8 cellular contexts compared by ENCODE assay signal in the genomic region with DNA sequence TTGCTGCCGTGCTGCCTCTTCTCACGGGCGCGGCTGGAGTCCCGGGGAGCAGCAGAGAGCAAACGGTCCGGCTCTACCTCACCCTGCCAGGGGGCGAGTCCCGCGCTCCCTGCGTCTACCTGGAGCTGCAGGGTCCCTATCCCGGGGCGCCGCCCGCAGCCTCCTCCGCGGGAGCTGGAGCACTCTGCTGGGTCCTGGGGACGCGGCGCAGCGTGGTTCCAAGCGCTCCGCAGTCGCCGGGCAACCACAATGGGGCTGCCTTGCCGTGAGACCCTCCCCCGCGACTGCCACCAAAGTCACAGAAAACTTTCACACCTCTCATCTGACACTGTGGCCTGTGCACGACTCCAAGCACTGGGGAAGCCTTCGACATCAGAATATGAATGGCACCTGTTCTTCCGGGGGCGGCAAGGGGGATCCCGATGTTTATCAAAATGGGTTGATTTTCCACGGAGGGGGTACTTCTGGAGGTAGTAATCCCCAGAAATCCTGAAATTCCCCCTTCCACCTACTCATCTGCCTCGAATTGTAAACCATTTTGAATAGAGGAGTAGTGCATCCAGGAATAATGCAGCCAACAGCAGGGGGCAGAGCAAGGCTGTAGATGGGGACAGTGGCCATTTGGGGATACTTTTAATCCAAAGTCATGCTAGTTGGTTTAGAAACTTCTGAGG.
DNase-seq lines count a peak whose midpoint lies in the region; ATAC-seq lines count a peak whose summit lies in the region.

A gene (minus strand): TSS at position 186 of the 674 bp plus-strand sequence. CDS start 17,542 bp downstream, outside the sequence.

- peaks cover 3% of the 10 kb centered on the region for H3K9me3 ChIP-seq in neuron (ENCODE audit: low read length)

- ATAC-seq in HG02759 (IDR thresholded peaks at IDR 0.05; ENCODE audit: unreplicated experiment), result peak; percentile 47

- peak; percentile 33 for DNase-seq in activated T-cell treated with anti-CD3 and anti-CD28 coated beads for 48 hours (ENCODE audit: low read depth)
- DNase-seq in activated T-cell treated with anti-CD3 and anti-CD28 coated beads, Interleukin-2, amount 50 U/mL, for 1 hour, result no peak
- peak; percentile 74 for DNase-seq in NCI-H1694 treated with DMSO at 0.1 percent for 48 hours (lab: John Stamatoyannopoulos, UW)
- DNase-seq in activated CD8-positive, alpha-beta memory T cell treated with anti-CD3 and anti-CD28 coated beads, Interleukin-2, amount 50 U/mL, for 48 hours, result peak; percentile 66
- peak; percentile 25 for DNase-seq in foreskin melanocyte
- no peak for DNase-seq in RKO (ENCODE audit: low spot score)

- H3K27me3 ChIP-seq in neuron (ENCODE audit: insufficient read depth, low read length), result peaks cover 6% of the 10 kb centered on the region

- H3K36me3 ChIP-seq in neuron (ENCODE audit: insufficient read depth, low read length), result no peaks in the 10 kb centered on the region

- H3K4me1 ChIP-seq in neuron (ENCODE audit: insufficient read depth, low read length), result peaks cover 20% of the 10 kb centered on the region

- H3K4me3 ChIP-seq in neuron (ENCODE audit: low read length), result peak within 1 kb of the TSS; percentile 41

- H2AFZ ChIP-seq in neuron (ENCODE audit: low read depth, low read length), result peak within 1 kb of the TSS; percentile 94

Comparison
In these comparisons a context has a peak if more than half of its experiments do, and no peak if none do; other contexts are left out.
1. DNase-seq: peak in activated T-cell treated with anti-CD3 and anti-CD28 coated beads for 48 hours (single experiment), NCI-H1694 treated with DMSO at 0.1 percent for 48 hours (single experiment), activated CD8-positive, alpha-beta memory T cell treated with anti-CD3 and anti-CD28 coated beads, Interleukin-2, amount 50 U/mL, for 48 hours (single experiment) and foreskin melanocyte (single experiment); none in activated T-cell treated with anti-CD3 and anti-CD28 coated beads, Interleukin-2, amount 50 U/mL, for 1 hour (single experiment) and RKO (single experiment).